ENCODE assay signal across 8 cellular contexts in genomic region chr21:29002442-29003144, GRCh38. TPM values are rescaled to one million over a fixed set of nuclear protein-coding genes. Genes with fewer than 3 reads are reported as not detected.
A peak's percentile ranks its signal among the peaks of the same experiment; 100 is the strongest.
DNase-seq lines count a peak whose midpoint lies in the region; ATAC-seq, FAIRE-seq and TF ChIP-seq lines count a peak whose summit lies in the region.

No MANE protein-coding gene starts in this region.

- peak; percentile 93 for FAIRE-seq in HepG2 (lab: Jason Lieb, UNC)

- CTCF ChIA-PET in HepG2 (lab: Yijun Ruan, JAX; ENCODE audit: low intra/inter-chr PET ratio, low total read pairs) = no interaction called here

- H3K27ac Mint-ChIP-seq in CD14-positive monocyte = peak overlapping the region; percentile 93 to 97 (median 97)

- peak overlapping the region; percentile 82 to 92 for H3K4me3 Mint-ChIP-seq in CD14-positive monocyte

- peak overlapping the region; percentile 81 for H2AFZ ChIP-seq in HepG2 (ENCODE audit: low read length)

- no peak for TF ChIP-seq CTCF in CD14-positive monocyte (IDR thresholded peaks at IDR 0.05)
- TF ChIP-seq CTCF in HepG2 (CRISPR knock-in tag; IDR thresholded peaks at IDR 0.05) = no peak

- in situ Hi-C loops in HepG2 (cut with HindIII; ENCODE audit: extremely low pct_ligation_motif_present, low pct_unique_long_range_greater_than_20kb) = no loop called here

- peaks cover 0 to 3% (median 3%) of the 10 kb centered on the region in 3 donors for H3K27me3 Mint-ChIP-seq in CD14-positive monocyte (ENCODE audit: low read depth in 3 of 3)

- peak overlapping the region; percentile 100 for H3K4me2 ChIP-seq in HepG2 (ENCODE audit: low read depth, low read length)

- H3K4me1 ChIP-seq in HepG2 (ENCODE audit: insufficient read depth, low read length) = peaks cover 17% of the 10 kb centered on the region

- H3K9me3 Mint-ChIP-seq in CD14-positive monocyte = peaks cover 0 to 4% (median 0%) of the 10 kb centered on the region in 7 donors

- H3K27me3 ChIP-seq in HepG2 (ENCODE audit: control insufficient read depth in 1 of 2, insufficient read depth in 2 of 2, low read length in 2 of 2) = no peaks in the 10 kb centered on the region

- peak overlapping the region; percentile 92 for H3K27ac ChIP-seq in HepG2 (ENCODE audit: extremely low read length, insufficient read depth, low read length)

- intact Hi-C loops in CD14-positive monocyte (cut with micrococcal nuclease) (loop anchor here (2.0 to 5.0 kb wide), 2 partner anchors 22 to 35 kb away; partner anchors contain the start of gene USP16 (in 2 of the 2)), HepG2 (cut with micrococcal nuclease; ENCODE audit: unreplicated experiment) (loop anchor here (1.0 kb wide), 2 partner anchors 9 to 22 kb away; partner anchors contain the start of gene USP16)

- peak; percentile 97 for ATAC-seq in GM19395 (IDR thresholded peaks at IDR 0.05; ENCODE audit: unreplicated experiment)
- ATAC-seq in HG03558 (IDR thresholded peaks at IDR 0.05; ENCODE audit: extremely low read depth, unreplicated experiment) = peak; percentile 99
- peak; percentile 100 for ATAC-seq in HepG2

- POLR2A ChIA-PET in HepG2 (lab: Yijun Ruan, JAX) = interaction anchor here (0.9 to 3.5 kb wide), 7 partner anchors 9 to 118 kb away, joined by 3 to 100 read pairs (median 27); partner anchors contain the start of genes CCT8, LTN1, RWDD2B and USP16

- TF ChIP-seq EP300 in HepG2 (IDR thresholded peaks at IDR 0.05; ENCODE audit: low read depth in 2 of 2, low read length in 2 of 2) = 0 out of 4 replicates have a peak, but pooled peaks of 1 of the 2 experiments have one; percentile 4
- TF ChIP-seq EP300 in HepG2 (CRISPR knock-in tag; IDR thresholded peaks at IDR 0.05; ENCODE audit: borderline replicate concordance) = no peak

- TF ChIP-seq RAD21 in HepG2 (CRISPR knock-in tag; IDR thresholded peaks at IDR 0.05) = peak; percentile 51; the same call in 1 of the 2 replicates

- peak; percentile 96 to 97 for TF ChIP-seq POLR2A in HepG2 (IDR thresholded peaks at IDR 0.05; ENCODE audit: insufficient read depth in 1 of 2, low read depth in 2 of 2, low read length in 2 of 2)

- H3K9ac ChIP-seq in HepG2 (ENCODE audit: insufficient read depth, low read depth, low read length) = peak overlapping the region; percentile 97

- no TSS peak for BruUV-seq in HepG2 (replicated peaks; lab: Mats Ljungman, UMichigan)

- peaks cover 2% of the 10 kb centered on the region for H3K4me1 Mint-ChIP-seq in CD14-positive monocyte

- H3K9me3 ChIP-seq in HepG2 (ENCODE audit: low read length) = no peaks in the 10 kb centered on the region

- H4K20me1 ChIP-seq in HepG2 (ENCODE audit: insufficient read depth, low read length) = no peaks in the 10 kb centered on the region

- 0% methylated on average over 23 of the region's 41 CpGs for WGBS in HepG2 (ENCODE audit: low lambda C conversion rate)

- peak; percentile 95 for DNase-seq in CD14-positive monocyte (ENCODE audit: low spot score)
- DNase-seq in NCI-H748 treated with DMSO at 0.1 percent for 48 hours (lab: John Stamatoyannopoulos, UW) = peak; percentile 73
- DNase-seq in activated CD4-positive, alpha-beta T cell treated with anti-CD3 and anti-CD28 coated beads, Interleukin-2, amount 50 U/mL, for 4 hours = peak; percentile 94
- peak; percentile 98 for DNase-seq in dermis blood vessel endothelial cell
- peak; percentile 92 for DNase-seq in HepG2 (ENCODE audit: low spot score)
- DNase-seq in stimulated activated CD4-positive, alpha-beta T cell treated with anti-CD3 and anti-CD28 coated beads, Interleukin-2, amount 100 ng/mL, for 48 hours = peak; percentile 88 to 90

- H3K4me3 ChIP-seq in HepG2 (replicated peaks in 1 of 3; ENCODE audit: insufficient read depth in 1 of 3, low read depth in 2 of 3, low read length in 3 of 3) = peak overlapping the region; percentile 78 to 92 (median 81)

- H3K79me2 ChIP-seq in HepG2 (ENCODE audit: insufficient read depth, low read length) = no peaks in the 10 kb centered on the region

- H3K36me3 Mint-ChIP-seq in CD14-positive monocyte = peaks cover under 1 to 10% of the 10 kb centered on the region in 2 donors

- H3K36me3 ChIP-seq in HepG2 (replicated peaks in 1 of 2; ENCODE audit: control insufficient read depth in 1 of 2, insufficient read depth in 2 of 2, low read length in 2 of 2) = 0 out of 5 replicates have a peak, but pooled peaks cover 0 to 3% of the 10 kb centered on the region in 2 experiments

RNA-seq across cellular contexts. Expression of gene LTN1, which starts 9.9 kb away (rescaled TPM):
- 10 to 100 TPM; 11.7 to 14.0 TPM for polyA plus RNA-seq in CD14-positive monocyte
- total RNA-seq in dermis blood vessel endothelial cell = 33.1 and 34.0 TPM in 2 replicates
- total RNA-seq in HepG2 (2016; rRNA removed; fragmentation: Illumina TruSeq; extraction: Trizol) = 24.6 and 40.1 TPM in 2 replicates
- total RNA-seq in HepG2 (2016; cell fraction: cytosol; rRNA removed; fragmentation: Illumina TruSeq; extraction: Trizol; ENCODE audit: low read depth) = 2.0 TPM in 2 replicates
- 24.2 and 39.9 TPM in 2 replicates for total RNA-seq in HepG2 (2016; cell fraction: insoluble cytoplasmic fraction; rRNA removed; fragmentation: Illumina TruSeq; extraction: Trizol)
- total RNA-seq in HepG2 (2016; cell fraction: membrane; rRNA removed; fragmentation: Illumina TruSeq; extraction: Trizol) = 6.6 and 7.1 TPM in 2 replicates
- 42.3 and 44.9 TPM in 2 replicates for total RNA-seq in HepG2 (2016; cell fraction: nucleus; rRNA removed; fragmentation: Illumina TruSeq; extraction: Trizol)
- polyA plus RNA-seq in HepG2 (2011; rRNA removed) = 6.0 and 6.7 TPM in 2 replicates
- 2.2 and 3.6 TPM in 2 replicates for polyA plus RNA-seq in HepG2 (2011; cell fraction: cytosol; rRNA removed)
- 6.0 and 8.8 TPM in 2 replicates for polyA plus RNA-seq in HepG2 (2011; cell fraction: nucleus; rRNA removed)
- 8.9 and 10.5 TPM in 2 replicates for polyA plus RNA-seq in HepG2 (2012)
- polyA plus RNA-seq in HepG2 (2016; cell fraction: cytosol; fragmentation: Illumina TruSeq; extraction: Trizol; ENCODE audit: low read depth) = 0.32 and 0.50 TPM in 2 replicates
- polyA plus RNA-seq in HepG2 (2016; cell fraction: insoluble cytoplasmic fraction; fragmentation: Illumina TruSeq; extraction: Trizol; ENCODE audit: low read depth) = 12.6 and 13.7 TPM in 2 replicates
- polyA plus RNA-seq in HepG2 (2016; cell fraction: membrane; fragmentation: Illumina TruSeq; extraction: Trizol; ENCODE audit: low read depth) = 0.92 and 1.5 TPM in 2 replicates
- 31.2 and 35.8 TPM in 2 replicates for polyA plus RNA-seq in HepG2 (2016; cell fraction: nucleus; fragmentation: Illumina TruSeq; extraction: Trizol; ENCODE audit: insufficient read depth, low read depth)
- 16.3 and 25.1 TPM in 2 replicates for polyA minus RNA-seq in HepG2 (2011; rRNA and poly(A)+ RNA removed; ENCODE audit: low replicate concordance)
- 15.9 and 17.7 TPM in 2 replicates for polyA minus RNA-seq in HepG2 (2011; cell fraction: cytosol; rRNA and poly(A)+ RNA removed)
- 59.5 and 66.4 TPM in 2 replicates for polyA minus RNA-seq in HepG2 (2011; cell fraction: nucleus; rRNA and poly(A)+ RNA removed)

RNA-seq across cellular contexts. Expression of gene RWDD2B, which starts 16.6 kb away (rescaled TPM):
- polyA plus RNA-seq in CD14-positive monocyte (1 to 10 TPM; 4.7 to 5.2 TPM), HepG2 (2011; rRNA removed) (9.3 and 9.9 TPM in 2 replicates)
- total RNA-seq in dermis blood vessel endothelial cell (19.9 and 26.0 TPM in 2 replicates), HepG2 (2016; rRNA removed; fragmentation: Illumina TruSeq; extraction: Trizol) (20.9 and 28.3 TPM in 2 replicates)
- total RNA-seq in HepG2 (2016; cell fraction: cytosol; rRNA removed; fragmentation: Illumina TruSeq; extraction: Trizol; ENCODE audit: low read depth) = 10.0 and 11.2 TPM in 2 replicates
- 22.0 and 27.5 TPM in 2 replicates for total RNA-seq in HepG2 (2016; cell fraction: insoluble cytoplasmic fraction; rRNA removed; fragmentation: Illumina TruSeq; extraction: Trizol)
- total RNA-seq in HepG2 (2016; cell fraction: membrane; rRNA removed; fragmentation: Illumina TruSeq; extraction: Trizol) = 28.3 and 28.6 TPM in 2 replicates
- 9.7 and 10.9 TPM in 2 replicates for total RNA-seq in HepG2 (2016; cell fraction: nucleus; rRNA removed; fragmentation: Illumina TruSeq; extraction: Trizol)
- 4.6 and 6.6 TPM in 2 replicates for polyA plus RNA-seq in HepG2 (2011; cell fraction: cytosol; rRNA removed)
- polyA plus RNA-seq in HepG2 (2011; cell fraction: nucleus; rRNA removed) = 2.5 and 3.6 TPM in 2 replicates
- polyA plus RNA-seq in HepG2 (2012) = 8.4 and 13.0 TPM in 2 replicates
- polyA plus RNA-seq in HepG2 (2016; cell fraction: cytosol; fragmentation: Illumina TruSeq; extraction: Trizol; ENCODE audit: low read depth) = 13.0 and 14.8 TPM in 2 replicates
- polyA plus RNA-seq in HepG2 (2016; cell fraction: insoluble cytoplasmic fraction; fragmentation: Illumina TruSeq; extraction: Trizol; ENCODE audit: low read depth) = 31.8 and 32.4 TPM in 2 replicates
- 25.4 and 26.8 TPM in 2 replicates for polyA plus RNA-seq in HepG2 (2016; cell fraction: membrane; fragmentation: Illumina TruSeq; extraction: Trizol; ENCODE audit: low read depth)
- polyA plus RNA-seq in HepG2 (2016; cell fraction: nucleus; fragmentation: Illumina TruSeq; extraction: Trizol; ENCODE audit: insufficient read depth, low read depth) = 16.3 and 18.5 TPM in 2 replicates
- 2.7 and 14.4 TPM in 2 replicates for polyA minus RNA-seq in HepG2 (2011; rRNA and poly(A)+ RNA removed; ENCODE audit: low replicate concordance)
- 4.1 and 5.6 TPM in 2 replicates for polyA minus RNA-seq in HepG2 (2011; cell fraction: cytosol; rRNA and poly(A)+ RNA removed)
- polyA minus RNA-seq in HepG2 (2011; cell fraction: nucleus; rRNA and poly(A)+ RNA removed) = 3.7 and 5.5 TPM in 2 replicates

RNA-seq across cellular contexts. Expression of gene USP16, which starts 21.9 kb away (rescaled TPM):
- 10 to 100 TPM; 11.6 to 23.6 TPM for polyA plus RNA-seq in CD14-positive monocyte
- total RNA-seq in dermis blood vessel endothelial cell = 25.5 and 40.8 TPM in 2 replicates
- total RNA-seq in HepG2 (2016; rRNA removed; fragmentation: Illumina TruSeq; extraction: Trizol) = 46.9 and 72.4 TPM in 2 replicates
- 8.2 and 9.5 TPM in 2 replicates for total RNA-seq in HepG2 (2016; cell fraction: cytosol; rRNA removed; fragmentation: Illumina TruSeq; extraction: Trizol; ENCODE audit: low read depth)
- 46.8 and 73.9 TPM in 2 replicates for total RNA-seq in HepG2 (2016; cell fraction: insoluble cytoplasmic fraction; rRNA removed; fragmentation: Illumina TruSeq; extraction: Trizol)
- total RNA-seq in HepG2 (2016; cell fraction: membrane; rRNA removed; fragmentation: Illumina TruSeq; extraction: Trizol) = 25.9 and 27.0 TPM in 2 replicates
- 31.9 and 37.3 TPM in 2 replicates for total RNA-seq in HepG2 (2016; cell fraction: nucleus; rRNA removed; fragmentation: Illumina TruSeq; extraction: Trizol)
- polyA plus RNA-seq in HepG2 (2011; rRNA removed) = 12.0 and 16.5 TPM in 2 replicates
- polyA plus RNA-seq in HepG2 (2011; cell fraction: cytosol; rRNA removed) = 4.6 and 7.2 TPM in 2 replicates
- 10.3 and 11.5 TPM in 2 replicates for polyA plus RNA-seq in HepG2 (2011; cell fraction: nucleus; rRNA removed)
- 20.8 and 28.1 TPM in 2 replicates for polyA plus RNA-seq in HepG2 (2012)
- polyA plus RNA-seq in HepG2 (2016; cell fraction: cytosol; fragmentation: Illumina TruSeq; extraction: Trizol; ENCODE audit: low read depth) = 3.3 and 3.5 TPM in 2 replicates
- 48.3 and 53.1 TPM in 2 replicates for polyA plus RNA-seq in HepG2 (2016; cell fraction: insoluble cytoplasmic fraction; fragmentation: Illumina TruSeq; extraction: Trizol; ENCODE audit: low read depth)
- polyA plus RNA-seq in HepG2 (2016; cell fraction: membrane; fragmentation: Illumina TruSeq; extraction: Trizol; ENCODE audit: low read depth) = 8.0 and 9.3 TPM in 2 replicates
- 41.1 and 44.1 TPM in 2 replicates for polyA plus RNA-seq in HepG2 (2016; cell fraction: nucleus; fragmentation: Illumina TruSeq; extraction: Trizol; ENCODE audit: insufficient read depth, low read depth)
- polyA minus RNA-seq in HepG2 (2011; rRNA and poly(A)+ RNA removed; ENCODE audit: low replicate concordance) = 4.9 and 7.5 TPM in 2 replicates
- polyA minus RNA-seq in HepG2 (2011; cell fraction: cytosol; rRNA and poly(A)+ RNA removed) = 10.9 and 11.0 TPM in 2 replicates
- polyA minus RNA-seq in HepG2 (2011; cell fraction: nucleus; rRNA and poly(A)+ RNA removed) = 29.6 and 30.9 TPM in 2 replicates

Comparison
In these comparisons a context has a peak if more than half of its experiments do, and no peak if none do; other contexts are left out.
1. Peak in every context shown above with its lines: DNase-seq, ATAC-seq, H3K4me3 ChIP-seq and H3K27ac ChIP-seq.